Comparison of ENCODE assay signal across 1 cellular context in the genomic region with DNA sequence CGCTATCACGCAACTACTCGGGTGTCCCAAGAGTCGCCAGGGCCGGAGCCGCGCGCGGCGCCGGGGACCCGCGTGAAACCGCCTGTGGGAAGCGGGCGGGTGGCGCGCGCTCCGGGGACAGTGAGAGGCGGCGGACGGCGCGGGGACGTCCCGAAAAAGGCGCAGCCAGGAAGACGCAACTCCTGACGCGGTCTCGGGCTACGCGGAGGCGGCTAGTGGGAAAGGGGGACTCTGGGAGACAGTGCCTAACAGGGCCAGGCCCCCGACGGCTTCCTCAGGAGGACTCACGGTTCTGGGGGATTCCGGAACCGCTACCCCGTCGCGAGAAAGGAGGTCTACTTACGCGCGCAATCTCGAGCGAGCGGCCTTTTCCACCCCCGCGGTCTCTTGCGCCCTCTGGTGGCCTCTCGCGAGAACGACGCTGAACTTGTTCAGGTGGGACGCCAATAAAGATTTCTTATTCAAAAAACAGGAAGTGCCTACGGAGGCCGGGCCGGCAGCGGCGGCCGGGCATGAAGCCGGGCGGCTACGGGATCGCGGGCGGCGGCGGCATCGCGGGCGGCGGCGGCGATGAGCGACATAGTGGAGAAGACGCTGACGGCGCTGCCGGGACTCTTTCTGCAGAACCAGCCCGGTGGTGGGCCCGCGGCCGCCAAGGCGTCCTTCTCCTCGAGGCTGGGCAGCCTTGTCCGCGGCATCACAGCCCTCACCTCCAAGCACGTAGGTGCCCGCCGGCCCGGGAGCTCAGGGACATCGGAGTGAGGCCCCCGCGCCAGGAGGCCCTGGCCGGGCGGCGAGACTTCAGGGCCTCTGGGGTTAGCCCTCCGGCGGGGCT.
TF ChIP-seq lines count a peak whose summit lies in the region.

A gene (plus strand): TSS at position 475 of the 835 bp plus-strand sequence. CDS start 96 bp downstream, at position 571.

TF ChIP-seq in HEK293, 187 proteins besides CTCF, POLR2A, EP300 and RAD21 (continued from another document):
- TF ChIP-seq, protein P1, sequence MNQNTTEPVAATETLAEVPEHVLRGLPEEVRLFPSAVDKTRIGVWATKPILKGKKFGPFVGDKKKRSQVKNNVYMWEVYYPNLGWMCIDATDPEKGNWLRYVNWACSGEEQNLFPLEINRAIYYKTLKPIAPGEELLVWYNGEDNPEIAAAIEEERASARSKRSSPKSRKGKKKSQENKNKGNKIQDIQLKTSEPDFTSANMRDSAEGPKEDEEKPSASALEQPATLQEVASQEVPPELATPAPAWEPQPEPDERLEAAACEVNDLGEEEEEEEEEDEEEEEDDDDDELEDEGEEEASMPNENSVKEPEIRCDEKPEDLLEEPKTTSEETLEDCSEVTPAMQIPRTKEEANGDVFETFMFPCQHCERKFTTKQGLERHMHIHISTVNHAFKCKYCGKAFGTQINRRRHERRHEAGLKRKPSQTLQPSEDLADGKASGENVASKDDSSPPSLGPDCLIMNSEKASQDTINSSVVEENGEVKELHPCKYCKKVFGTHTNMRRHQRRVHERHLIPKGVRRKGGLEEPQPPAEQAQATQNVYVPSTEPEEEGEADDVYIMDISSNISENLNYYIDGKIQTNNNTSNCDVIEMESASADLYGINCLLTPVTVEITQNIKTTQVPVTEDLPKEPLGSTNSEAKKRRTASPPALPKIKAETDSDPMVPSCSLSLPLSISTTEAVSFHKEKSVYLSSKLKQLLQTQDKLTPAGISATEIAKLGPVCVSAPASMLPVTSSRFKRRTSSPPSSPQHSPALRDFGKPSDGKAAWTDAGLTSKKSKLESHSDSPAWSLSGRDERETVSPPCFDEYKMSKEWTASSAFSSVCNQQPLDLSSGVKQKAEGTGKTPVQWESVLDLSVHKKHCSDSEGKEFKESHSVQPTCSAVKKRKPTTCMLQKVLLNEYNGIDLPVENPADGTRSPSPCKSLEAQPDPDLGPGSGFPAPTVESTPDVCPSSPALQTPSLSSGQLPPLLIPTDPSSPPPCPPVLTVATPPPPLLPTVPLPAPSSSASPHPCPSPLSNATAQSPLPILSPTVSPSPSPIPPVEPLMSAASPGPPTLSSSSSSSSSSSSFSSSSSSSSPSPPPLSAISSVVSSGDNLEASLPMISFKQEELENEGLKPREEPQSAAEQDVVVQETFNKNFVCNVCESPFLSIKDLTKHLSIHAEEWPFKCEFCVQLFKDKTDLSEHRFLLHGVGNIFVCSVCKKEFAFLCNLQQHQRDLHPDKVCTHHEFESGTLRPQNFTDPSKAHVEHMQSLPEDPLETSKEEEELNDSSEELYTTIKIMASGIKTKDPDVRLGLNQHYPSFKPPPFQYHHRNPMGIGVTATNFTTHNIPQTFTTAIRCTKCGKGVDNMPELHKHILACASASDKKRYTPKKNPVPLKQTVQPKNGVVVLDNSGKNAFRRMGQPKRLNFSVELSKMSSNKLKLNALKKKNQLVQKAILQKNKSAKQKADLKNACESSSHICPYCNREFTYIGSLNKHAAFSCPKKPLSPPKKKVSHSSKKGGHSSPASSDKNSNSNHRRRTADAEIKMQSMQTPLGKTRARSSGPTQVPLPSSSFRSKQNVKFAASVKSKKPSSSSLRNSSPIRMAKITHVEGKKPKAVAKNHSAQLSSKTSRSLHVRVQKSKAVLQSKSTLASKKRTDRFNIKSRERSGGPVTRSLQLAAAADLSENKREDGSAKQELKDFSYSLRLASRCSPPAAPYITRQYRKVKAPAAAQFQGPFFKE (tag by site-specific recombination; IDR thresholded peaks at IDR 0.05; ENCODE audit: borderline replicate concordance) = no peak
- TF ChIP-seq SCRT1 (tag by site-specific recombination; IDR thresholded peaks at IDR 0.05; ENCODE audit: borderline replicate concordance) (no peak), ZNF626 (tag by site-specific recombination; IDR thresholded peaks at IDR 0.05) (no peak), ZNF560 (tag by site-specific recombination; IDR thresholded peaks at IDR 0.05; ENCODE audit: borderline replicate concordance) (no peak), KLF7 (tag by site-specific recombination; IDR thresholded peaks at IDR 0.05; ENCODE audit: borderline replicate concordance) (no peak), ZNF132 (tag by site-specific recombination; IDR thresholded peaks at IDR 0.05; ENCODE audit: borderline replicate concordance) (no peak)
